In the genomic region with DNA sequence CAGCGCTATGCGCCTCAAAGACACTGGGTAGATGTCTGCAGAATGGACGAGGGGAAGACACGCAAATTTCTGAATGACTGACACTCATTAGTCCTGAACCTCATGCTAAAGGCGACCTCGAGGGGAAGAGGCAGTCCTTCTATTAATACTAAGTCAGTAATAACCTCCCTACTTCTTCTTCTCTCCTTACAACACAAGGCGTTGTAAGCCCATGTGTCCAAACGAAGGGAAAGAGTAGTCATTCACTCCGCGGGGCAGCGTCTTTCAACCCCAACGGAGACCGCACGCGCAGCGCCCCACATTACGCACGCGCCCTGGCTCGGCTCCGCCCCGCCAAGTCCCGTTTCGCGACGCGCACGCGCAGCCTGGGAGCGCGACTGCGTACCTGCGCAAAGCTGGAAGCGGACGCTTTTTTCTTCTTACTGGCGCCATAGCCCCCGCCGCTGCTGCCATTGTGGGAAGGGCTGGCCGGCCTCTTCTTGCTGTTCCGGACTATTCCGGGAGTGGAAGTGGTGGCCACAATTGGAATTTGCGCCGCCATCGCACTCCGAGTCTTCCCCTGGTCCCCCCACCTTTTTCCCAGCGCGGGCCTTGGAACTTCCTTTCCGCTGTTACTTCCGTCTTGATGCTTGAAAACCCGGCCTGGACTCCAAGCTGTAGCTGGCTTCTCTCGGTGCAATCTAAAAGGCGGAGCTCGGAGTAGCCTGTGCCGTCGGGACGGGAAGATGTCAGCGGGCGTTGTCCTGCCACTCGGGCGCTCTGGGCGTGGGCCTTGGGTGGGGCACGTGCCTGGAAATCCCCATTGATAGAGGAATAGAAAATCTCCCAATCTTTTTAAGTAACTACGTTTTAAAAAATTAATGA, we compare ENCODE assay signal across 1 cellular context.
TF ChIP-seq lines count a peak whose summit lies in the region.

A gene with protein sequence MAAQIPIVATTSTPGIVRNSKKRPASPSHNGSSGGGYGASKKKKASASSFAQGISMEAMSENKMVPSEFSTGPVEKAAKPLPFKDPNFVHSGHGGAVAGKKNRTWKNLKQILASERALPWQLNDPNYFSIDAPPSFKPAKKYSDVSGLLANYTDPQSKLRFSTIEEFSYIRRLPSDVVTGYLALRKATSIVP (minus strand): TSS at position 627 of the 864 bp plus-strand sequence. CDS start 86 bp downstream, at position 541.

TF ChIP-seq in GM12878, 131 proteins besides CTCF, POLR2A, EP300 and RAD21 (continued from another document):
- TF ChIP-seq, protein P1, sequence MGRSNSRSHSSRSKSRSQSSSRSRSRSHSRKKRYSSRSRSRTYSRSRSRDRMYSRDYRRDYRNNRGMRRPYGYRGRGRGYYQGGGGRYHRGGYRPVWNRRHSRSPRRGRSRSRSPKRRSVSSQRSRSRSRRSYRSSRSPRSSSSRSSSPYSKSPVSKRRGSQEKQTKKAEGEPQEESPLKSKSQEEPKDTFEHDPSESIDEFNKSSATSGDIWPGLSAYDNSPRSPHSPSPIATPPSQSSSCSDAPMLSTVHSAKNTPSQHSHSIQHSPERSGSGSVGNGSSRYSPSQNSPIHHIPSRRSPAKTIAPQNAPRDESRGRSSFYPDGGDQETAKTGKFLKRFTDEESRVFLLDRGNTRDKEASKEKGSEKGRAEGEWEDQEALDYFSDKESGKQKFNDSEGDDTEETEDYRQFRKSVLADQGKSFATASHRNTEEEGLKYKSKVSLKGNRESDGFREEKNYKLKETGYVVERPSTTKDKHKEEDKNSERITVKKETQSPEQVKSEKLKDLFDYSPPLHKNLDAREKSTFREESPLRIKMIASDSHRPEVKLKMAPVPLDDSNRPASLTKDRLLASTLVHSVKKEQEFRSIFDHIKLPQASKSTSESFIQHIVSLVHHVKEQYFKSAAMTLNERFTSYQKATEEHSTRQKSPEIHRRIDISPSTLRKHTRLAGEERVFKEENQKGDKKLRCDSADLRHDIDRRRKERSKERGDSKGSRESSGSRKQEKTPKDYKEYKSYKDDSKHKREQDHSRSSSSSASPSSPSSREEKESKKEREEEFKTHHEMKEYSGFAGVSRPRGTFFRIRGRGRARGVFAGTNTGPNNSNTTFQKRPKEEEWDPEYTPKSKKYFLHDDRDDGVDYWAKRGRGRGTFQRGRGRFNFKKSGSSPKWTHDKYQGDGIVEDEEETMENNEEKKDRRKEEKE (IDR thresholded peaks at IDR 0.05): no peak
- TF ChIP-seq TAF1 (IDR thresholded peaks at IDR 0.05; ENCODE audit: borderline replicate concordance, low read depth, low read length) (peak; percentile 79), MTA3 (IDR thresholded peaks at IDR 0.05; ENCODE audit: borderline replicate concordance, low read length) (no peak; the same call in 1 of the 2 replicates), BACH1 (IDR thresholded peaks at IDR 0.05; ENCODE audit: borderline replicate concordance) (peak; percentile 26; the same call in 1 of the 2 replicates), BHLHE40 (IDR thresholded peaks at IDR 0.05; ENCODE audit: borderline replicate concordance in 1 of 2, low read depth in 2 of 2, low read length in 1 of 2) (peak; percentile 95 to 96), PAX5 (IDR thresholded peaks at IDR 0.05; ENCODE audit: borderline replicate concordance, low read depth, low read length) (0 out of 2 replicates have a peak, but pooled peaks have one; percentile 19), ZNF217 (IDR thresholded peaks at IDR 0.05) (peak; percentile 19; the same call in 1 of the 2 replicates), MEF2B (IDR thresholded peaks at IDR 0.05; ENCODE audit: partially characterized antibody, poor library complexity, severe bottlenecking) (peak; percentile 52), ZZZ3 (IDR thresholded peaks at IDR 0.05; ENCODE audit: control insufficient read depth, insufficient read length, low read depth) (no peak), ATF7 (IDR thresholded peaks at IDR 0.05; ENCODE audit: low read depth) (peak; percentile 90), MTA2 (IDR thresholded peaks at IDR 0.05; ENCODE audit: low read depth) (peak; percentile 57), IKZF1 (conservative IDR thresholded peaks at IDR 0.05) (peak; percentile 99), EGR1 (IDR thresholded peaks at IDR 0.05; ENCODE audit: borderline replicate concordance in 1 of 2, low read depth in 2 of 2, low read length in 2 of 2) (peak in 1 of 2 experiments; percentile 87; a peak in 2 of 3 replicates), ESRRA (IDR thresholded peaks at IDR 0.05; ENCODE audit: low read length) (peak; percentile 91), SUZ12 (IDR thresholded peaks at IDR 0.05; ENCODE audit: unreplicated experiment) (no peak), RFX5 (IDR thresholded peaks at IDR 0.05; ENCODE audit: low read depth, low read length) (peak; percentile 67; the same call in 1 of the 2 replicates), POLR2AphosphoS2 (IDR thresholded peaks at IDR 0.05; ENCODE audit: low read depth, low read length) (peak; percentile 95), NFIC (IDR thresholded peaks at IDR 0.05; ENCODE audit: low read depth, low read length) (0 out of 2 replicates have a peak, but pooled peaks have one; percentile 14), KDM1A (IDR thresholded peaks at IDR 0.05; ENCODE audit: borderline replicate concordance) (no peak), BRCA1 (IDR thresholded peaks at IDR 0.05; ENCODE audit: low read depth, low read length) (no peak), NRF1 (conservative IDR thresholded peaks at IDR 0.05; ENCODE audit: low read depth, low read length) (peak; percentile 98), HCFC1 (IDR thresholded peaks at IDR 0.05; ENCODE audit: low read length) (peak; percentile 71), CBFB (IDR thresholded peaks at IDR 0.05; ENCODE audit: low read depth) (peak; percentile 57; the same call in 1 of the 2 replicates), RUNX3 (IDR thresholded peaks at IDR 0.05; ENCODE audit: low read length) (peak; percentile 64), JUND (IDR thresholded peaks at IDR 0.05; ENCODE audit: low read depth, low read length) (peak; percentile 71; the same call in 1 of the 2 replicates), SPI1 (IDR thresholded peaks at IDR 0.05; ENCODE audit: borderline replicate concordance, insufficient read depth, low read depth, low read length) (0 out of 2 replicates have a peak, but pooled peaks have one; percentile 24), CHD2 (IDR thresholded peaks at IDR 0.05; ENCODE audit: borderline replicate concordance, low read depth, low read length) (peak; percentile 82), SREBF1 (IDR thresholded peaks at IDR 0.05; ENCODE audit: low read length) (peak; percentile 80)
- TF ChIP-seq, protein P2, sequence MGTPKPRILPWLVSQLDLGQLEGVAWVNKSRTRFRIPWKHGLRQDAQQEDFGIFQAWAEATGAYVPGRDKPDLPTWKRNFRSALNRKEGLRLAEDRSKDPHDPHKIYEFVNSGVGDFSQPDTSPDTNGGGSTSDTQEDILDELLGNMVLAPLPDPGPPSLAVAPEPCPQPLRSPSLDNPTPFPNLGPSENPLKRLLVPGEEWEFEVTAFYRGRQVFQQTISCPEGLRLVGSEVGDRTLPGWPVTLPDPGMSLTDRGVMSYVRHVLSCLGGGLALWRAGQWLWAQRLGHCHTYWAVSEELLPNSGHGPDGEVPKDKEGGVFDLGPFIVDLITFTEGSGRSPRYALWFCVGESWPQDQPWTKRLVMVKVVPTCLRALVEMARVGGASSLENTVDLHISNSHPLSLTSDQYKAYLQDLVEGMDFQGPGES (IDR thresholded peaks at IDR 0.05): no peak
- TF ChIP-seq, protein P3, sequence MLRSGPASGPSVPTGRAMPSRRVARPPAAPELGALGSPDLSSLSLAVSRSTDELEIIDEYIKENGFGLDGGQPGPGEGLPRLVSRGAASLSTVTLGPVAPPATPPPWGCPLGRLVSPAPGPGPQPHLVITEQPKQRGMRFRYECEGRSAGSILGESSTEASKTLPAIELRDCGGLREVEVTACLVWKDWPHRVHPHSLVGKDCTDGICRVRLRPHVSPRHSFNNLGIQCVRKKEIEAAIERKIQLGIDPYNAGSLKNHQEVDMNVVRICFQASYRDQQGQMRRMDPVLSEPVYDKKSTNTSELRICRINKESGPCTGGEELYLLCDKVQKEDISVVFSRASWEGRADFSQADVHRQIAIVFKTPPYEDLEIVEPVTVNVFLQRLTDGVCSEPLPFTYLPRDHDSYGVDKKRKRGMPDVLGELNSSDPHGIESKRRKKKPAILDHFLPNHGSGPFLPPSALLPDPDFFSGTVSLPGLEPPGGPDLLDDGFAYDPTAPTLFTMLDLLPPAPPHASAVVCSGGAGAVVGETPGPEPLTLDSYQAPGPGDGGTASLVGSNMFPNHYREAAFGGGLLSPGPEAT (IDR thresholded peaks at IDR 0.05; ENCODE audit: low read depth): peak; percentile 100
